In the genomic region with DNA sequence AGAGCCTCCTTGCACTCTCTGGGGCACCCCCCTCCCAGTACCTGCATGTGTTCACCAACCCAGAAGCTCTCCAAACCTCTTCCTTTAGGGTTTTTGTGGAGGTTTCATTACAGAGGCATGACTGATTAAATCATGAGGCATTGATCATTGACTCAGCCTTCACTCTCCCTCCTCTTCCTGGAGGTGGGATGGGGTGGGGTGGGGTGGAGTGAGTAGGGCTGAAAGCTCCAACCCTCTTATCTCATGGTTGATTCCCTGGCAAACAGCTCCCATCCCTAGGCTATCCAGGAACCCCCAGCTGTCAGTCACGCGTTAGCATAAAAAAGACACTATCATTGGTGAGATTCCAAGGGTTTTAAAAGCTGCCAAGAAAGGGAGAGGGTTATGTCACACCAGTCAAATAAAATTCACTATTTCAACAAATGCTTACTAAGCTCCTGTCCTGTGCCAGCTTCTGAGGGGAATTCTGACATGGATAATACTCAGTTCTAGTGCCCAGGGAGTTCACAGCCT, we compare ENCODE assay signal across 12 cellular contexts. TPM values are rescaled to one million over a fixed set of nuclear protein-coding genes. Genes with fewer than 3 reads are reported as not detected.
DNase-seq lines count a peak whose midpoint lies in the region; TF ChIP-seq lines count a peak whose summit lies in the region.
"Had no signal": no experiment of that assay in that cellular context is flagged by ENCODE, and none has a peak within 500 bp of the region (broad histone marks: within the 10 kb centered on the region; RNA-seq: fewer than 3 reads in every experiment).

No MANE protein-coding gene starts in this region.

- intact Hi-C loops in spleen (cut with DNase I; ENCODE audit: low total_unique reads), result no loop called here

- H3K27ac Mint-ChIP-seq in activated naive CD4-positive, alpha-beta T cell treated with anti-CD3 and anti-CD28 coated beads, Interleukin-2, amount 10 ng/mL, durations not matched to agents 7 days and 5 days, result peak overlapping the region; percentile 84

- H3K9me3 Mint-ChIP-seq in activated naive CD4-positive, alpha-beta T cell treated with anti-CD3 and anti-CD28 coated beads, Interleukin-2, amount 10 ng/mL, durations not matched to agents 7 days and 5 days, result peaks cover 4% of the 10 kb centered on the region
- H3K9me3 Mint-ChIP-seq: CD4-positive, CD25-positive, alpha-beta regulatory T cell had no signal

- 59 to 82% (median 71%) methylated on average over 2 of the region's 2 CpGs for WGBS in spleen, 5 donors

- H3K9ac ChIP-seq in NT2/D1 (ENCODE audit: insufficient read length, low read depth), result no peak overlapping the region

- H3K9me3 ChIP-seq in NT2/D1 (ENCODE audit: insufficient read depth, low read length) (no peaks in the 10 kb centered on the region), spleen (no peaks in the 10 kb centered on the region)

- no peak for TF ChIP-seq CTCF in spleen (IDR thresholded peaks at IDR 0.05 in 8 of 11, conservative IDR thresholded peaks at IDR 0.05 in 3 of 11)

- H3K27me3 ChIP-seq in NT2/D1 (ENCODE audit: insufficient read depth, insufficient read length), result no peaks in the 10 kb centered on the region
- H3K27me3 ChIP-seq in spleen (replicated peaks in 1 of 7), result no peaks in the 10 kb centered on the region

- H3K4me1 ChIP-seq in NT2/D1 (ENCODE audit: insufficient read depth, insufficient read length) (peaks cover 3% of the 10 kb centered on the region), spleen (peaks cover 0 to 25% (median 8%) of the 10 kb centered on the region in 6 donors)

- DNase-seq in activated naive CD4-positive, alpha-beta T cell treated with anti-CD3 and anti-CD28 coated beads, Interleukin-2, amount 10 ng/mL, durations not matched to agents 7 days and 5 days, result no peak
- no peak for DNase-seq in activated naive CD4-positive, alpha-beta T cell treated with Interleukin-2 at 50 U/mL for 16 hours
- DNase-seq in NT2/D1 (ENCODE audit: low read depth, low spot score) (peak; percentile 74), epidermal melanocyte (ENCODE audit: insufficient read length, low spot score) (peak; percentile 35), spleen (no peak), COR-L47 (lab: John Stamatoyannopoulos, UW) (no peak), occipital lobe (lab: John Stamatoyannopoulos, UW) (no peak), substantia nigra (lab: John Stamatoyannopoulos, UW) (no peak)
- DNase-seq: activated CD4-positive, CD25-positive, alpha-beta regulatory T cell; CD4-positive, CD25-positive, alpha-beta regulatory T cell; head of caudate nucleus had no signal

- H3K27ac ChIP-seq in spleen, result peak overlapping the region in 7 of 8 donors; percentile 42 to 73 (median 66)
- H3K27ac ChIP-seq in substantia nigra (ENCODE audit: low read depth, low read length, poor library complexity, severe bottlenecking), result no peak overlapping the region

- H3K4me1 Mint-ChIP-seq in activated naive CD4-positive, alpha-beta T cell treated with anti-CD3 and anti-CD28 coated beads, Interleukin-2, amount 10 ng/mL, durations not matched to agents 7 days and 5 days, result peaks cover 43% of the 10 kb centered on the region

- no peak overlapping the region for H3K4me3 Mint-ChIP-seq in activated naive CD4-positive, alpha-beta T cell treated with anti-CD3 and anti-CD28 coated beads, Interleukin-2, amount 10 ng/mL, durations not matched to agents 7 days and 5 days

- H3K27me3 Mint-ChIP-seq in activated naive CD4-positive, alpha-beta T cell treated with anti-CD3 and anti-CD28 coated beads, Interleukin-2, amount 10 ng/mL, durations not matched to agents 7 days and 5 days, result peaks cover 22% of the 10 kb centered on the region

- no peak overlapping the region for H3K4me3 ChIP-seq in NT2/D1 (ENCODE audit: insufficient read length, low read depth)
- no peak overlapping the region for H3K4me3 ChIP-seq in spleen

- H3K36me3 ChIP-seq in NT2/D1 (ENCODE audit: insufficient read depth, insufficient read length, low read length) (no peaks in the 10 kb centered on the region), spleen (no peaks in the 10 kb centered on the region)

- CTCF ChIA-PET in activated naive CD4-positive, alpha-beta T cell treated with anti-CD3 and anti-CD28 coated beads, Interleukin-2, amount 10 ng/mL, durations not matched to agents 7 days and 5 days (lab: Charles Lee), result interaction anchor here (0.5 to 1.5 kb wide), 2 partner anchors 23 to 27 kb away, joined by 4 read pairs; no protein-coding TSS in a partner anchor

- peaks cover 5% of the 10 kb centered on the region for H3K36me3 Mint-ChIP-seq in activated naive CD4-positive, alpha-beta T cell treated with anti-CD3 and anti-CD28 coated beads, Interleukin-2, amount 10 ng/mL, durations not matched to agents 7 days and 5 days

- TF ChIP-seq POLR2A in spleen (IDR thresholded peaks at IDR 0.05), result no peak

RNA-seq across cellular contexts. Expression of a gene that starts 7.1 kb away (rescaled TPM):
- under 1 TPM in 2 of 7 donors, not detected in 5; 0.30 to 0.34 TPM for total RNA-seq in spleen
- polyA plus RNA-seq in spleen, result 1 to 10 TPM; 1.2 to 2.0 (median 1.4) TPM
- not detected for total RNA-seq in occipital lobe
- total RNA-seq: CD4-positive, CD25-positive, alpha-beta regulatory T cell; HT-29 had no signal

RNA-seq across cellular contexts. Expression of a gene that starts 24.8 kb away (rescaled TPM):
- total RNA-seq in spleen, result not detected
- not detected for polyA plus RNA-seq in spleen
- 0.47 TPM for total RNA-seq in occipital lobe
- total RNA-seq: CD4-positive, CD25-positive, alpha-beta regulatory T cell; HT-29 had no signal
- polyA plus RNA-seq: CD4-positive, CD25-positive, alpha-beta regulatory T cell had no signal

RNA-seq across cellular contexts. Expression of a gene that starts 31.6 kb away (rescaled TPM):
- total RNA-seq in spleen (100 to 1,000 TPM; 136 to 269 (median 242) TPM), occipital lobe (0.47 TPM)
- 100 to 1,000 TPM; 165 to 229 (median 187) TPM for polyA plus RNA-seq in spleen

RNA-seq across cellular contexts. Expression of a gene that starts 56.1 kb away (rescaled TPM):
- 1 to 10 TPM in 3 of 7 donors, under 1 TPM in 4; 0.37 to 1.7 (median 0.94) TPM for total RNA-seq in spleen
- under 1 TPM; 0.13 to 0.99 (median 0.30) TPM for polyA plus RNA-seq in spleen
- not detected for total RNA-seq in occipital lobe
- total RNA-seq: CD4-positive, CD25-positive, alpha-beta regulatory T cell had no signal
- polyA plus RNA-seq: CD4-positive, CD25-positive, alpha-beta regulatory T cell had no signal

Comparison
In these comparisons a context has a peak if more than half of its experiments do, and no peak if none do; other contexts are left out.
1. DNase-seq: peak in NT2/D1 (single experiment) and epidermal melanocyte (single experiment); none in activated naive CD4-positive, alpha-beta T cell treated with anti-CD3 and anti-CD28 coated beads, Interleukin-2, amount 10 ng/mL, durations not matched to agents 7 days and 5 days (single experiment), activated naive CD4-positive, alpha-beta T cell treated with Interleukin-2 at 50 U/mL for 16 hours (single experiment), spleen (single experiment), COR-L47 (single experiment), occipital lobe (single experiment) and substantia nigra (0 of 49).
2. RNA of a gene that starts 31.6 kb away (total RNA-seq): 136 to 269 TPM in spleen; 0.47 TPM in occipital lobe (single experiment); every median in the first group is over 10 times any median in the second.